8 cellular contexts compared by ENCODE assay signal in genomic region chr14:30874120-30874998, GRCh38. TPM values are rescaled to one million over a fixed set of nuclear protein-coding genes. Genes with fewer than 3 reads are reported as not detected.
A peak's percentile ranks its signal among the peaks of the same experiment; 100 is the strongest.
DNase-seq lines count a peak whose midpoint lies in the region; ATAC-seq and TF ChIP-seq lines count a peak whose summit lies in the region.

COCH (plus strand) TSS chr14:30874559; CDS start chr14:30874939, 380 bp downstream.

- ATAC-seq in GM21390 (IDR thresholded peaks at IDR 0.05; ENCODE audit: unreplicated experiment), result peak; percentile 81

- H3K27ac ChIP-seq in HL-60 (replicated peaks) (peak within 1 kb of the TSS; percentile 43), brain microvascular endothelial cell (no peak within 1 kb of the TSS)

- TF ChIP-seq CTCF in GM10248 (IDR thresholded peaks at IDR 0.05; ENCODE audit: control extremely low read depth, extremely low read depth, low read depth, missing control alignments), result peak; percentile 51
- TF ChIP-seq CTCF in HL-60 (IDR thresholded peaks at IDR 0.05; ENCODE audit: insufficient read depth, low read length), result peak; percentile 4
- no peak for TF ChIP-seq CTCF in brain microvascular endothelial cell (IDR thresholded peaks at IDR 0.05; ENCODE audit: low read depth, low read length, missing control alignments)

- no peaks in the 10 kb centered on the region for H3K36me3 ChIP-seq in brain microvascular endothelial cell (replicated peaks)

- POLR2A ChIA-PET in GM10248 (lab: Yijun Ruan, JAX), result no interaction called here

- peak; percentile 86 for DNase-seq in GM10248 (ENCODE audit: extremely low spot score)
- DNase-seq in HL-60 (ENCODE audit: low read depth in 1 of 2, low spot score in 1 of 2), result peak; percentile 33 to 42
- peak; percentile 39 for DNase-seq in RPMI8226
- no peak for DNase-seq in brain microvascular endothelial cell
- DNase-seq in kidney tubule cell (ENCODE audit: low spot score), result peak; percentile 48
- DNase-seq in stimulated activated CD8-positive, alpha-beta memory T cell treated with anti-CD3 and anti-CD28 coated beads, Interleukin-4, amount 100 ng/mL, for 24 hours (ENCODE audit: low read depth), result peak; percentile 11
- DNase-seq in H4 (ENCODE audit: low spot score), result no peak

- CTCF ChIA-PET in GM10248 (lab: Yijun Ruan, JAX), result interaction anchor here (0.9 to 3.4 kb wide), 13 partner anchors 9 to 575 kb away, joined by 3 to 19 read pairs (median 6); partner anchors contain the start of gene SCFD1

- H3K27me3 ChIP-seq in HL-60 (ENCODE audit: insufficient read depth, poor library complexity, severe bottlenecking), result peaks cover 7% of the 10 kb centered on the region
- H3K27me3 ChIP-seq in brain microvascular endothelial cell (replicated peaks), result peaks cover 11% of the 10 kb centered on the region

- H3K4me3 ChIP-seq in HL-60 (replicated peaks; ENCODE audit: insufficient read depth, low read length), result peak within 1 kb of the TSS; percentile 62
- peak within 1 kb of the TSS; percentile 56 for H3K4me3 ChIP-seq in brain microvascular endothelial cell (ENCODE audit: low read depth, low read length)

- in situ Hi-C loops in brain microvascular endothelial cell (cut with HindIII; ENCODE audit: low pct_ligation_motif_present, low sequenced_read_pairs), result no loop called here

RNA-seq across cellular contexts. Expression of gene COCH, which starts in this region (rescaled TPM):
- total RNA-seq in H4 (2014; rRNA removed; shearing (Covaris generic)), result not detected in 2 replicates

Comparison
In these comparisons a context has a peak if more than half of its experiments do, and no peak if none do; other contexts are left out.
1. DNase-seq: peak in GM10248 (single experiment), HL-60 (2 of 2), RPMI8226 (single experiment), kidney tubule cell (single experiment) and stimulated activated CD8-positive, alpha-beta memory T cell treated with anti-CD3 and anti-CD28 coated beads, Interleukin-4, amount 100 ng/mL, for 24 hours (single experiment); none in brain microvascular endothelial cell (single experiment) and H4 (single experiment).